Comparison of ENCODE assay signal across 7 cellular contexts in genomic region chr1:210342986-210343780, GRCh38. TPM values are rescaled to one million over a fixed set of nuclear protein-coding genes. Genes with fewer than 3 reads are reported as not detected.
DNase-seq lines count a peak whose midpoint lies in the region; ATAC-seq and TF ChIP-seq lines count a peak whose summit lies in the region.

No MANE protein-coding gene starts in this region.

- no peaks in the 10 kb centered on the region for H3K36me3 ChIP-seq in ascending aorta
- no peaks in the 10 kb centered on the region for H3K36me3 ChIP-seq in muscle layer of colon (ENCODE audit: insufficient read depth, low read length)

- DNase-seq in ascending aorta (ENCODE audit: low spot score in 2 of 2) (no peak), cerebellar cortex (ENCODE audit: low spot score) (no peak), foreskin keratinocyte (no peak), HFFc6 (no peak)

- TF ChIP-seq CTCF in ascending aorta (IDR thresholded peaks at IDR 0.05): no peak
- TF ChIP-seq CTCF in foreskin keratinocyte (conservative IDR thresholded peaks at IDR 0.05): no peak
- TF ChIP-seq CTCF in HFFc6 (IDR thresholded peaks at IDR 0.05): no peak

- peak overlapping the region; percentile 14 to 48 for H3K27ac ChIP-seq in ascending aorta
- peak overlapping the region; percentile 19 for H3K27ac ChIP-seq in muscle layer of colon (ENCODE audit: low read depth, low read length)
- H3K27ac ChIP-seq in foreskin keratinocyte: no peak overlapping the region

- no peaks in the 10 kb centered on the region for H3K36me3 Mint-ChIP-seq in HFFc6 (ENCODE audit: low read depth)

- H3K4me3 ChIP-seq in ascending aorta (peak overlapping the region; percentile 38 to 53), muscle layer of colon (ENCODE audit: low read depth in 1 of 2, low read length in 2 of 2) (peak overlapping the region; percentile 25 to 63)

- H3K27me3 ChIP-seq in ascending aorta (no peaks in the 10 kb centered on the region), muscle layer of colon (ENCODE audit: control insufficient read depth in 1 of 2, insufficient read depth in 2 of 2, low read length in 2 of 2) (no peaks in the 10 kb centered on the region), foreskin keratinocyte (peaks cover 2% of the 10 kb centered on the region)

- peak overlapping the region; percentile 39 for H3K9ac ChIP-seq in muscle layer of colon (ENCODE audit: low read length)

- peak; percentile 76 for ATAC-seq in GM19324 (IDR thresholded peaks at IDR 0.05; ENCODE audit: low FRiP score, unreplicated experiment)
- peak; percentile 51 for ATAC-seq in HG03066 (IDR thresholded peaks at IDR 0.05; ENCODE audit: low read depth, unreplicated experiment)
- ATAC-seq in foreskin keratinocyte: no peak

- no peaks in the 10 kb centered on the region for H3K9me3 Mint-ChIP-seq in HFFc6

- H3K4me1 ChIP-seq in ascending aorta (peaks cover 0 to 7% of the 10 kb centered on the region in 2 donors), muscle layer of colon (ENCODE audit: insufficient read depth, low read length) (peaks cover 7% of the 10 kb centered on the region), foreskin keratinocyte (no peaks in the 10 kb centered on the region)

- intact Hi-C loops in ascending aorta (cut with DNase I): loop anchor here (2.0 to 10.0 kb wide), 2 partner anchors 14 to 52 kb away; partner anchors contain the start of gene HHAT

- H3K4me1 Mint-ChIP-seq in HFFc6 (ENCODE audit: low read depth): peaks cover 11% of the 10 kb centered on the region

- no peaks in the 10 kb centered on the region; the same call in 1 of the 2 replicates for H3K27me3 Mint-ChIP-seq in HFFc6 (ENCODE audit: insufficient read depth)

- no peak overlapping the region for H3K27ac Mint-ChIP-seq in HFFc6

- H3K4me3 Mint-ChIP-seq in HFFc6: no peak overlapping the region

- H3K9me3 ChIP-seq in ascending aorta (no peaks in the 10 kb centered on the region), muscle layer of colon (ENCODE audit: low read length) (no peaks in the 10 kb centered on the region)

RNA-seq across cellular contexts. Expression of gene HHAT, which starts 14.5 kb away (rescaled TPM):
- total RNA-seq in ascending aorta: 1.2 TPM
- 4.2 and 4.7 TPM in 2 replicates for total RNA-seq in foreskin keratinocyte
- polyA plus RNA-seq in foreskin keratinocyte: 2.3 and 2.5 TPM in 2 replicates
- total RNA-seq in HFFc6 (2021; fragmentation: NEBNext Ultra II Directional; extraction: Animal tissue kit (Norgen Biotek cat#: 25700)): 1 to 10 TPM; 2.8 to 3.9 (median 3.2) TPM
